ENCODE assay signal across 18 cellular contexts in genomic region chr21:43808367-43808766, GRCh38. TPM values are rescaled to one million over a fixed set of nuclear protein-coding genes. Genes with fewer than 3 reads are reported as not detected.
DNase-seq lines count a peak whose midpoint lies in the region; ATAC-seq, FAIRE-seq and TF ChIP-seq lines count a peak whose summit lies in the region.
"Had no signal": no experiment of that assay in that cellular context is flagged by ENCODE, and none has a peak within 500 bp of the region (broad histone marks: within the 10 kb centered on the region; RNA-seq: fewer than 3 reads in every experiment).

No MANE protein-coding gene starts in this region.

- no peaks in the 10 kb centered on the region for H3K27me3 ChIP-seq in left ventricle myocardium inferior (ENCODE audit: low read depth)
- H3K27me3 ChIP-seq in K562 (ENCODE audit: control insufficient read depth in 2 of 2, insufficient read depth in 2 of 2, low read length in 2 of 2): no peaks in the 10 kb centered on the region
- no peaks in the 10 kb centered on the region for H3K27me3 ChIP-seq in SK-N-SH (ENCODE audit: insufficient read depth)
- H3K27me3 ChIP-seq in breast epithelium: no peaks in the 10 kb centered on the region
- H3K27me3 ChIP-seq: Peyer's patch had no signal

- H3K4me3 Mint-ChIP-seq in osteocyte (ENCODE audit: unreplicated experiment): no peak overlapping the region

- peaks cover 4% of the 10 kb centered on the region for H3K9me1 ChIP-seq in K562 (ENCODE audit: control insufficient read depth, insufficient read depth, low read length)

- H4K20me1 ChIP-seq in K562 (replicated peaks; ENCODE audit: control insufficient read depth, insufficient read depth, low read length): 0 out of 2 replicates have a peak, but pooled peaks cover 5% of the 10 kb centered on the region
- H4K20me1 ChIP-seq in SK-N-SH (ENCODE audit: insufficient read depth): no peaks in the 10 kb centered on the region

- intact Hi-C loops in Right ventricle myocardium inferior (cut with DNase I) (no loop called here), left ventricle myocardium inferior (cut with micrococcal nuclease) (no loop called here), K562 (cut with micrococcal nuclease) (no loop called here), breast epithelium (cut with DNase I; ENCODE audit: low total_unique reads) (no loop called here)

- BruUV-seq in K562 (replicated peaks; lab: Mats Ljungman, UMichigan): no TSS peak

- TF ChIP-seq CTCF in left ventricle myocardium inferior (IDR thresholded peaks at IDR 0.05; ENCODE audit: borderline replicate concordance): no peak
- TF ChIP-seq CTCF in HEK293 (tag by site-specific recombination; IDR thresholded peaks at IDR 0.05): no peak
- no peak for TF ChIP-seq CTCF in K562 (IDR thresholded peaks at IDR 0.05 in 2 of 3, conservative IDR thresholded peaks at IDR 0.05 in 1 of 3; ENCODE audit: insufficient read depth in 2 of 3, low read depth in 1 of 3, low read length in 3 of 3)
- no peak for TF ChIP-seq CTCF in osteocyte (IDR thresholded peaks at IDR 0.05)
- TF ChIP-seq CTCF in SK-N-SH (IDR thresholded peaks at IDR 0.05): no peak
- TF ChIP-seq CTCF in breast epithelium (IDR thresholded peaks at IDR 0.05): no peak

- H3K27me3 Mint-ChIP-seq in osteocyte (ENCODE audit: unreplicated experiment): no peaks in the 10 kb centered on the region

- no peak overlapping the region for H3K4me3 ChIP-seq in left ventricle myocardium inferior
- no peak overlapping the region for H3K4me3 ChIP-seq in HEK293 (ENCODE audit: low read depth, low read length)
- H3K4me3 ChIP-seq in K562: no peak overlapping the region
- no peak overlapping the region for H3K4me3 ChIP-seq in SK-N-SH (ENCODE audit: low read depth in 2 of 2, low read length in 1 of 2)
- no peak overlapping the region for H3K4me3 ChIP-seq in breast epithelium
- H3K4me3 ChIP-seq: HAP-1, Peyer's patch had no signal

- H3K36me3 ChIP-seq in left ventricle myocardium inferior (peaks cover 9% of the 10 kb centered on the region), HEK293 (ENCODE audit: control insufficient read depth in 2 of 2, insufficient read depth in 1 of 2, low read length in 2 of 2) (peaks cover 0 to 24% of the 10 kb centered on the region in 2 experiments; a peak in 1 of 3 replicates), K562 (ENCODE audit: control insufficient read depth, insufficient read depth, low read length) (peaks cover 35% of the 10 kb centered on the region; the same call in 2 of the 3 replicates), SK-N-SH (replicated peaks in 1 of 2; ENCODE audit: control insufficient read depth in 1 of 2, insufficient read depth in 2 of 2, low read length in 1 of 2) (peaks cover 0 to 13% of the 10 kb centered on the region in 2 experiments), breast epithelium (no peaks in the 10 kb centered on the region)

- peaks cover 7% of the 10 kb centered on the region for H3K4me1 Mint-ChIP-seq in osteocyte (ENCODE audit: unreplicated experiment)

- peak overlapping the region in 1 of 2 experiments; percentile 71; a peak in 2 of 4 replicates for H3K9ac ChIP-seq in K562 (ENCODE audit: insufficient read depth in 1 of 2, low read depth in 2 of 2, low read length in 2 of 2)
- H3K9ac ChIP-seq in SK-N-SH: no peak overlapping the region
- H3K9ac ChIP-seq: KMS-11 had no signal

- H3K9me3 ChIP-seq in left ventricle myocardium inferior (replicated peaks): no peaks in the 10 kb centered on the region
- no peaks in the 10 kb centered on the region for H3K9me3 ChIP-seq in HEK293 (ENCODE audit: control insufficient read depth, insufficient read depth, low read depth, low read length)
- no peaks in the 10 kb centered on the region for H3K9me3 ChIP-seq in K562 (replicated peaks; ENCODE audit: control insufficient read depth, insufficient read depth, low read depth, low read length)
- H3K9me3 ChIP-seq in SK-N-SH: no peaks in the 10 kb centered on the region
- no peaks in the 10 kb centered on the region for H3K9me3 ChIP-seq in breast epithelium
- H3K9me3 ChIP-seq: HAP-1, Peyer's patch had no signal

- no peak overlapping the region for H3K27ac Mint-ChIP-seq in osteocyte (ENCODE audit: unreplicated experiment)

- POLR2A ChIA-PET in HEK293 (lab: Yijun Ruan, JAX) (no interaction called here), K562 (lab: Yijun Ruan, JAX) (interaction anchor here (0.6 to 1.2 kb wide), 8 partner anchors 11 to 231 kb away, joined by 3 to 6 read pairs (median 4); no protein-coding TSS in a partner anchor), SK-N-SH (lab: Yijun Ruan, JAX) (no interaction called here)

- H3K4me1 ChIP-seq in left ventricle myocardium inferior (peaks cover 14% of the 10 kb centered on the region), HEK293 (ENCODE audit: control insufficient read depth, insufficient read depth, low read length) (no peaks in the 10 kb centered on the region), K562 (replicated peaks in 1 of 2; ENCODE audit: control insufficient read depth in 2 of 2, insufficient read depth in 2 of 2, low read length in 2 of 2) (peaks cover 18 to 93% of the 10 kb centered on the region in 2 experiments), SK-N-SH (ENCODE audit: control insufficient read depth in 1 of 2, insufficient read depth in 2 of 2, low read depth in 1 of 2, low read length in 1 of 2) (peaks cover 0 to 6% of the 10 kb centered on the region in 2 experiments; a peak in 1 of 4 replicates), breast epithelium (peaks cover 0 to 13% of the 10 kb centered on the region in 2 donors)

- no peak overlapping the region for H3K27ac ChIP-seq in left ventricle myocardium inferior (replicated peaks)
- H3K27ac ChIP-seq in HEK293 (ENCODE audit: extremely low read depth, low read depth, low read length): no peak overlapping the region
- no peak overlapping the region for H3K27ac ChIP-seq in K562 (ENCODE audit: extremely low read depth, low read depth, low read length)
- no peak overlapping the region for H3K27ac ChIP-seq in SK-N-SH (ENCODE audit: low read depth in 2 of 2, low read length in 1 of 2)
- H3K27ac ChIP-seq in breast epithelium: no peak overlapping the region
- H3K27ac ChIP-seq: KMS-11, Peyer's patch had no signal

- TF ChIP-seq RAD21 in K562 (CRISPR knock-in tag; conservative IDR thresholded peaks at IDR 0.05 in 1 of 2, IDR thresholded peaks at IDR 0.05 in 1 of 2) (no peak), SK-N-SH (IDR thresholded peaks at IDR 0.05; ENCODE audit: low read length) (no peak)

- no peaks in the 10 kb centered on the region for H3K9me3 Mint-ChIP-seq in osteocyte (ENCODE audit: unreplicated experiment)

- CTCF ChIA-PET in HEK293 (lab: Yijun Ruan, JAX) (interaction anchor here (0.6 to 2.1 kb wide), 4 partner anchors 19 to 283 kb away, joined by 3 to 10 read pairs (median 6); partner anchors contain the start of gene RRP1), K562 (lab: Yijun Ruan, JAX; ENCODE audit: low intra/inter-chr PET ratio) (no interaction called here), SK-N-SH (lab: Yijun Ruan, JAX) (interaction anchor here (3.0 kb wide), 1 partner anchor 167 kb away, joined by 20 read pairs; no protein-coding TSS in a partner anchor)

- no peaks in the 10 kb centered on the region for H3K79me2 ChIP-seq in K562 (ENCODE audit: control insufficient read depth, insufficient read depth, low read length)
- H3K79me2 ChIP-seq in SK-N-SH (ENCODE audit: insufficient read depth): no peaks in the 10 kb centered on the region

- FAIRE-seq in K562 (lab: Jason Lieb, UNC): no peak
- FAIRE-seq: D721Med, GM19239 had no signal

- in situ Hi-C loops in K562 (cut with MboI): no loop called here

- H2AFZ ChIP-seq in K562 (ENCODE audit: low read depth, low read length) (no peak overlapping the region), SK-N-SH (ENCODE audit: low read depth) (no peak overlapping the region)

- no peaks in the 10 kb centered on the region for H3K9me2 ChIP-seq in SK-N-SH

- 89% methylated on average over 17 of the region's 18 CpGs for WGBS in K562 (ENCODE audit: insufficient coverage, low coverage, missing lambda C conversion rate)
- 70% methylated on average over 16 of the region's 18 CpGs for WGBS in SK-N-SH (ENCODE audit: low lambda C conversion rate)

- H3K4me2 ChIP-seq in K562 (ENCODE audit: insufficient read depth, low read length): no peak overlapping the region
- H3K4me2 ChIP-seq in SK-N-SH: no peak overlapping the region
- H3K4me2 ChIP-seq: KMS-11 had no signal

- TF ChIP-seq EP300 in K562 (IDR thresholded peaks at IDR 0.05; ENCODE audit: low read length) (no peak), SK-N-SH (IDR thresholded peaks at IDR 0.05; ENCODE audit: borderline replicate concordance in 1 of 2, low read depth in 1 of 2, low read length in 1 of 2) (no peak)

- no peak for TF ChIP-seq POLR2A in K562 (conservative IDR thresholded peaks at IDR 0.05)
- no peak for TF ChIP-seq POLR2A in breast epithelium (IDR thresholded peaks at IDR 0.05)

- ATAC-seq in Right ventricle myocardium inferior (no peak), K562 (no peak), GM21737 (IDR thresholded peaks at IDR 0.05; ENCODE audit: unreplicated experiment) (no peak)

- DNase-seq in Right ventricle myocardium inferior (ENCODE audit: missing footprints) (peak; percentile 59), left ventricle myocardium inferior (no peak), K562 (ENCODE audit: extremely low read depth in 1 of 4, low spot score in 3 of 4) (no peak), osteocyte (ENCODE audit: extremely low spot score, unreplicated experiment) (peak; percentile 85), SK-N-SH (no peak), breast epithelium (ENCODE audit: low spot score in 2 of 2) (no peak)
- DNase-seq: NCI-H1105, NCI-H146, NCI-H2029, NCI-H2227 treated with DMSO at 0.1 percent for 48 hours, NCI-H510A, Peyer's patch had no signal

- no peaks in the 10 kb centered on the region for H3F3A ChIP-seq in SK-N-SH (replicated peaks; ENCODE audit: insufficient read depth)

- peaks cover 5% of the 10 kb centered on the region for H3K36me3 Mint-ChIP-seq in osteocyte (ENCODE audit: unreplicated experiment)

RNA-seq across cellular contexts. Expression of gene RRP1, which starts 19.0 kb away (rescaled TPM):
- 10.1 TPM for total RNA-seq in Right ventricle myocardium inferior
- 8.5 TPM for total RNA-seq in left ventricle myocardium inferior
- total RNA-seq in K562 (2011; cell fraction: chromatin; rRNA removed; ENCODE audit: low replicate concordance): 200 and 398 TPM in 2 replicates
- 176 and 196 TPM in 2 replicates for total RNA-seq in K562 (2011; cell fraction: nucleolus; rRNA removed)
- 186 and 220 TPM in 2 replicates for total RNA-seq in K562 (2011; cell fraction: nucleoplasm; rRNA removed)
- total RNA-seq in K562 (2014; rRNA removed): 68.6 and 84.3 TPM in 2 replicates
- 40.5 and 48.5 TPM in 2 replicates for total RNA-seq in K562 (2014; rRNA removed; fragmentation: Illumina TruSeq; extraction: Trizol)
- 51.6 and 52.9 TPM in 2 replicates for total RNA-seq in K562 (2015; rRNA removed; fragmentation: Illumina TruSeq; extraction: Trizol)
- 89.1 and 105 TPM in 2 replicates for total RNA-seq in K562 (2021)
- 38.0 and 47.3 TPM in 2 replicates for polyA plus RNA-seq in K562 (2011; rRNA removed)
- 22.9 and 23.5 TPM in 2 replicates for polyA plus RNA-seq in K562 (2011; cell fraction: cytosol; rRNA removed)
- 233 and 286 TPM in 2 replicates for polyA plus RNA-seq in K562 (2011; cell fraction: nucleus; rRNA removed)
- 35.6 and 62.2 TPM in 2 replicates for polyA plus RNA-seq in K562 (2012)
- polyA plus RNA-seq in K562 (2014; fragmentation: Illumina TruSeq; extraction: Trizol): 79.7 and 97.5 TPM in 2 replicates
- polyA plus RNA-seq in K562 (2014; fragmentation: Nextera tagmentation; extraction: Ambion mirVana): 1 to 10 TPM in 1 of 2 experiments, under 1 TPM in 1; 0.89 to 1.8 TPM
- polyA plus RNA-seq in K562 (2014; rRNA removed): 60.2 and 64.7 TPM in 2 replicates
- 23.9 and 28.6 TPM in 2 replicates for polyA minus RNA-seq in K562 (2011; rRNA and poly(A)+ RNA removed)
- 20.8 and 22.0 TPM in 2 replicates for polyA minus RNA-seq in K562 (2011; cell fraction: cytosol; rRNA and poly(A)+ RNA removed)
- 66.5 and 104 TPM in 2 replicates for polyA minus RNA-seq in K562 (2011; cell fraction: nucleus; rRNA and poly(A)+ RNA removed)
- total RNA-seq in osteocyte: 22.8 and 26.7 TPM in 2 replicates
- 12.0 and 22.7 TPM in 2 replicates for polyA plus RNA-seq in SK-N-SH (2012; rRNA removed)
- 12.0 and 14.8 TPM in 2 replicates for polyA plus RNA-seq in SK-N-SH (2012; cell fraction: cytosol; rRNA removed)
- 46.0 and 48.9 TPM in 2 replicates for polyA plus RNA-seq in SK-N-SH (2012; cell fraction: nucleus; rRNA removed)
- 10 to 100 TPM; 15.4 to 22.9 (median 16.5) TPM for total RNA-seq in breast epithelium

RNA-seq across cellular contexts. Expression of gene CSTB, which starts 32.3 kb away (rescaled TPM):
- total RNA-seq in Right ventricle myocardium inferior: 44.1 TPM
- 40.6 TPM for total RNA-seq in left ventricle myocardium inferior
- 10.6 and 21.9 TPM in 2 replicates for total RNA-seq in K562 (2011; cell fraction: chromatin; rRNA removed; ENCODE audit: low replicate concordance)
- 19.5 and 22.0 TPM in 2 replicates for total RNA-seq in K562 (2011; cell fraction: nucleolus; rRNA removed)
- 18.3 and 24.3 TPM in 2 replicates for total RNA-seq in K562 (2011; cell fraction: nucleoplasm; rRNA removed)
- 23.1 and 29.0 TPM in 2 replicates for total RNA-seq in K562 (2014; rRNA removed)
- total RNA-seq in K562 (2014; rRNA removed; fragmentation: Illumina TruSeq; extraction: Trizol): 20.8 and 21.1 TPM in 2 replicates
- total RNA-seq in K562 (2015; rRNA removed; fragmentation: Illumina TruSeq; extraction: Trizol): 31.7 and 34.9 TPM in 2 replicates
- 43.5 and 48.1 TPM in 2 replicates for total RNA-seq in K562 (2021)
- 46.6 and 58.0 TPM in 2 replicates for polyA plus RNA-seq in K562 (2011; rRNA removed)
- 74.4 and 80.8 TPM in 2 replicates for polyA plus RNA-seq in K562 (2011; cell fraction: cytosol; rRNA removed)
- 36.5 and 43.3 TPM in 2 replicates for polyA plus RNA-seq in K562 (2011; cell fraction: nucleus; rRNA removed)
- polyA plus RNA-seq in K562 (2012): 76.9 and 118 TPM in 2 replicates
- 64.2 and 79.8 TPM in 2 replicates for polyA plus RNA-seq in K562 (2014; fragmentation: Illumina TruSeq; extraction: Trizol)
- 10 to 100 TPM; 12.4 to 17.1 TPM for polyA plus RNA-seq in K562 (2014; fragmentation: Nextera tagmentation; extraction: Ambion mirVana)
- polyA plus RNA-seq in K562 (2014; rRNA removed): 65.0 and 67.8 TPM in 2 replicates
- 33.5 and 37.4 TPM in 2 replicates for polyA minus RNA-seq in K562 (2011; rRNA and poly(A)+ RNA removed)
- polyA minus RNA-seq in K562 (2011; cell fraction: cytosol; rRNA and poly(A)+ RNA removed): 14.2 and 21.7 TPM in 2 replicates
- polyA minus RNA-seq in K562 (2011; cell fraction: nucleus; rRNA and poly(A)+ RNA removed): 9.0 and 14.1 TPM in 2 replicates
- 59.1 and 65.3 TPM in 2 replicates for total RNA-seq in osteocyte
- 64.5 and 101 TPM in 2 replicates for polyA plus RNA-seq in SK-N-SH (2012; rRNA removed)
- polyA plus RNA-seq in SK-N-SH (2012; cell fraction: cytosol; rRNA removed): 74.5 and 76.9 TPM in 2 replicates
- 34.0 and 36.2 TPM in 2 replicates for polyA plus RNA-seq in SK-N-SH (2012; cell fraction: nucleus; rRNA removed)
- total RNA-seq in breast epithelium: 10 to 100 TPM; 12.1 to 16.8 (median 16.8) TPM

RNA-seq across cellular contexts. Expression of gene AGPAT3, which starts 56.7 kb away (rescaled TPM):
- total RNA-seq in Right ventricle myocardium inferior (93.4 TPM), left ventricle myocardium inferior (79.6 TPM), K562 (2014; rRNA removed) (41.3 and 50.4 TPM in 2 replicates), K562 (2014; rRNA removed; fragmentation: Illumina TruSeq; extraction: Trizol) (27.3 and 28.6 TPM in 2 replicates), K562 (2015; rRNA removed; fragmentation: Illumina TruSeq; extraction: Trizol) (33.7 and 35.7 TPM in 2 replicates), K562 (2021) (88.4 and 90.1 TPM in 2 replicates), osteocyte (62.1 and 63.2 TPM in 2 replicates), breast epithelium (10 to 100 TPM; 27.2 to 35.8 (median 28.2) TPM)
- 91.3 and 152 TPM in 2 replicates for total RNA-seq in K562 (2011; cell fraction: chromatin; rRNA removed; ENCODE audit: low replicate concordance)
- total RNA-seq in K562 (2011; cell fraction: nucleolus; rRNA removed): 92.9 and 103 TPM in 2 replicates
- 104 and 106 TPM in 2 replicates for total RNA-seq in K562 (2011; cell fraction: nucleoplasm; rRNA removed)
- polyA plus RNA-seq in K562 (2011; rRNA removed) (48.3 and 63.4 TPM in 2 replicates), K562 (2014; fragmentation: Illumina TruSeq; extraction: Trizol) (33.2 and 48.4 TPM in 2 replicates), K562 (2014; fragmentation: Nextera tagmentation; extraction: Ambion mirVana) (1 to 10 TPM; 1.5 TPM), K562 (2014; rRNA removed) (46.6 and 50.1 TPM in 2 replicates), SK-N-SH (2012; rRNA removed) (35.3 and 40.0 TPM in 2 replicates)
- polyA plus RNA-seq in K562 (2011; cell fraction: cytosol; rRNA removed): 66.5 and 76.4 TPM in 2 replicates
- 70.1 and 87.0 TPM in 2 replicates for polyA plus RNA-seq in K562 (2011; cell fraction: nucleus; rRNA removed)
- polyA plus RNA-seq in K562 (2012): 42.6 and 65.7 TPM in 2 replicates
- 40.0 and 57.0 TPM in 2 replicates for polyA minus RNA-seq in K562 (2011; rRNA and poly(A)+ RNA removed)
- polyA minus RNA-seq in K562 (2011; cell fraction: cytosol; rRNA and poly(A)+ RNA removed): 48.7 and 66.4 TPM in 2 replicates
- polyA minus RNA-seq in K562 (2011; cell fraction: nucleus; rRNA and poly(A)+ RNA removed): 26.1 and 32.4 TPM in 2 replicates
- 23.8 and 31.4 TPM in 2 replicates for polyA plus RNA-seq in SK-N-SH (2012; cell fraction: cytosol; rRNA removed)
- 48.1 and 49.4 TPM in 2 replicates for polyA plus RNA-seq in SK-N-SH (2012; cell fraction: nucleus; rRNA removed)

Comparison
In these comparisons a context has a peak if more than half of its experiments do, and no peak if none do; other contexts are left out.
1. DNase-seq: peak in Right ventricle myocardium inferior (single experiment) and osteocyte (single experiment); none in left ventricle myocardium inferior (single experiment), K562 (0 of 4), SK-N-SH (single experiment) and breast epithelium (0 of 2).